18 cellular contexts compared by ENCODE assay signal in the genomic region with DNA sequence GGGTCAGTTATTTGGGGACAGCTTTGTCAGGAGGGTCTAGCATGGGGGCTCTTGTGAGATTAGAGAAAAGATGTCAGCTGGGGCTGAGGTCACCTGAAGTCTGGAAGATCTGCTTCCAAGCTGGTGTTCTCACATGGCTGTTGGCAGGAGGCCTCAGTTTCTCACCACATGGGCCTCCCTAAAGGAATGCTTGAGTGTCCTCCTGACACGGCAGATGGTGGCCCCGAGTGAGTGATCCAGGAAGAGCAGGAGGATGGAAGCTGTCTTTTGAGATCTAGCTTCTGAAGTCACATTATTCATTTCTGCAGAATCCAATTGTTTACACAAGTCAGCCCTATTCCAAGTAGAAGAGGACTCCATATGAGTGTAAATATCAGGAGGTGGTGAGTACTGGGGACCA.
"Had no signal": no experiment of that assay in that cellular context is flagged by ENCODE, and none has a peak within 500 bp of the region (broad histone marks: within the 10 kb centered on the region; RNA-seq: fewer than 3 reads in every experiment).

No MANE protein-coding gene starts in this region.

- H3K4me1 ChIP-seq: parathyroid adenoma had no signal

- H3K4me1 Mint-ChIP-seq: activated B cell treated with CpG ODN at 0.5 μM for 24 hours; central memory CD8-positive, alpha-beta T cell; natural killer cell had no signal

- H3K36me3 Mint-ChIP-seq: activated CD8-positive, alpha-beta memory T cell treated with anti-CD3 and anti-CD28 coated beads, Interleukin-2, amount 10 ng/mL, durations not matched to agents 7 days and 5 days; natural killer cell had no signal

- H3K4me3 Mint-ChIP-seq: activated B cell treated with CpG ODN at 0.5 μM for 24 hours; activated CD4-positive, alpha-beta memory T cell treated with anti-CD3 and anti-CD28 coated beads, Interleukin-2, amount 10 ng/mL, durations not matched to agents 7 days and 5 days; activated CD8-positive, alpha-beta memory T cell treated with anti-CD3 and anti-CD28 coated beads, Interleukin-2, amount 10 ng/mL, durations not matched to agents 7 days and 5 days; activated naive CD4-positive, alpha-beta T cell treated with anti-CD3 and anti-CD28 coated beads for 36 hours; central memory CD8-positive, alpha-beta T cell; dendritic cell treated with granulocyte-macrophage colony-stimulating factor and Interleukin-4, amounts not matched to agents 40 ng/mL and 50 ng/mL, for 4 days; natural killer cell; stimulated activated naive B cell treated with anti-CD40 and anti-IgM and Interleukin-4, amounts not matched to agents 10 μg/mL and 1 μg/mL and 100 μg/mL, for 72 hours had no signal

- DNase-seq: activated B cell treated with CpG ODN at 0.5 μM for 24 hours; activated CD4-positive, alpha-beta memory T cell treated with anti-CD3 and anti-CD28 coated beads, Interleukin-2, amount 10 ng/mL, durations not matched to agents 7 days and 5 days; activated CD4-positive, alpha-beta T cell treated with anti-CD3 and anti-CD28 coated beads for 48 hours; activated CD8-positive, alpha-beta memory T cell treated with anti-CD3 and anti-CD28 coated beads, Interleukin-2, amount 10 ng/mL, durations not matched to agents 7 days and 5 days; activated naive CD4-positive, alpha-beta T cell treated with anti-CD3 and anti-CD28 coated beads for 36 hours; brain microvascular endothelial cell; effector CD8-positive, alpha-beta T cell; hypothalamus; islet precursor cell; natural killer cell; spleen; stimulated activated naive B cell treated with anti-CD40 and anti-IgM and Interleukin-4, amounts not matched to agents 10 μg/mL and 1 μg/mL and 100 μg/mL, for 72 hours had no signal

- H3K36me3 ChIP-seq: brain microvascular endothelial cell, neutrophil, spleen had no signal

- H3K4me3 ChIP-seq: lung, spleen had no signal

- H3K27me3 Mint-ChIP-seq: activated B cell treated with CpG ODN at 0.5 μM for 24 hours had no signal

- H3K27me3 ChIP-seq: brain microvascular endothelial cell, neutrophil, spleen had no signal

- H3K9me3 ChIP-seq: neutrophil had no signal

- H3K9me3 Mint-ChIP-seq: activated B cell treated with CpG ODN at 0.5 μM for 24 hours; activated naive CD4-positive, alpha-beta T cell treated with anti-CD3 and anti-CD28 coated beads for 36 hours; activated T-helper 2 cell treated with anti-CD3 and anti-CD28 coated beads, Interferon-gamma antibody, Interleukin-2, Interleukin-4, amounts not matched to agents 10 μg/mL and 5 μg/mL and 100 μg/mL, durations not matched to agents 14 hours and 24 hours and 36 hours; dendritic cell treated with granulocyte-macrophage colony-stimulating factor and Interleukin-4, amounts not matched to agents 40 ng/mL and 50 ng/mL, for 4 days; natural killer cell had no signal

- H3K27ac Mint-ChIP-seq: activated B cell treated with CpG ODN at 0.5 μM for 24 hours; activated CD4-positive, alpha-beta memory T cell treated with anti-CD3 and anti-CD28 coated beads, Interleukin-2, amount 10 ng/mL, durations not matched to agents 7 days and 5 days; activated CD8-positive, alpha-beta memory T cell treated with anti-CD3 and anti-CD28 coated beads, Interleukin-2, amount 10 ng/mL, durations not matched to agents 7 days and 5 days; activated naive CD4-positive, alpha-beta T cell treated with anti-CD3 and anti-CD28 coated beads for 36 hours; activated T-helper 2 cell treated with anti-CD3 and anti-CD28 coated beads, Interferon-gamma antibody, Interleukin-2, Interleukin-4, amounts not matched to agents 10 μg/mL and 5 μg/mL and 100 μg/mL, durations not matched to agents 14 hours and 24 hours and 36 hours; dendritic cell treated with granulocyte-macrophage colony-stimulating factor and Interleukin-4, amounts not matched to agents 40 ng/mL and 50 ng/mL, for 4 days; natural killer cell; stimulated activated naive B cell treated with anti-CD40 and anti-IgM and Interleukin-4, amounts not matched to agents 10 μg/mL and 1 μg/mL and 100 μg/mL, for 72 hours had no signal

- H3K27ac ChIP-seq: brain microvascular endothelial cell, neutrophil, parathyroid adenoma, spleen had no signal
